9 cellular contexts compared by ENCODE assay signal in genomic region chr14:55353686-55354467, GRCh38. TPM values are rescaled to one million over a fixed set of nuclear protein-coding genes. Genes with fewer than 3 reads are reported as not detected.
A peak's percentile ranks its signal among the peaks of the same experiment; 100 is the strongest.
DNase-seq lines count a peak whose midpoint lies in the region; FAIRE-seq and TF ChIP-seq lines count a peak whose summit lies in the region.
"Had no signal": no experiment of that assay in that cellular context is flagged by ENCODE, and none has a peak within 500 bp of the region (broad histone marks: within the 10 kb centered on the region; RNA-seq: fewer than 3 reads in every experiment).

No MANE protein-coding gene starts in this region.

- H3K9me3 ChIP-seq in endodermal cell (ENCODE audit: control insufficient read depth, low read length) = no peaks in the 10 kb centered on the region

- peaks cover 17% of the 10 kb centered on the region for H3K4me1 Mint-ChIP-seq in endodermal cell
- H3K4me1 Mint-ChIP-seq in progenitor cell of endocrine pancreas (ENCODE audit: low read depth) = peaks cover 5% of the 10 kb centered on the region

- H3K9me3 Mint-ChIP-seq in endodermal cell (no peaks in the 10 kb centered on the region), progenitor cell of endocrine pancreas (ENCODE audit: low read depth) (no peaks in the 10 kb centered on the region)
- H3K9me3 Mint-ChIP-seq: IgD-negative memory B cell had no signal

- no peak overlapping the region for H3K4me3 ChIP-seq in endodermal cell (ENCODE audit: low read length)

- no peak for TF ChIP-seq CTCF in endodermal cell (conservative IDR thresholded peaks at IDR 0.05)
- no peak for TF ChIP-seq CTCF in progenitor cell of endocrine pancreas (IDR thresholded peaks at IDR 0.05; ENCODE audit: unreplicated experiment)
- TF ChIP-seq CTCF in D721Med (IDR thresholded peaks at IDR 0.05; ENCODE audit: insufficient read depth, missing control alignments) = no peak

- FAIRE-seq in HTR-8/SVneo (lab: Jason Lieb, UNC) (peak; percentile 65), D721Med (lab: Jason Lieb, UNC) (no peak)

- H3K27ac ChIP-seq in endodermal cell (ENCODE audit: low read depth, low read length) = no peak overlapping the region

- no peaks in the 10 kb centered on the region for H3K27me3 Mint-ChIP-seq in endodermal cell (ENCODE audit: insufficient read depth)
- H3K27me3 Mint-ChIP-seq in progenitor cell of endocrine pancreas = no peaks in the 10 kb centered on the region
- H3K27me3 Mint-ChIP-seq: IgD-negative memory B cell had no signal

- peaks cover 58% of the 10 kb centered on the region for H3K36me3 Mint-ChIP-seq in endodermal cell (ENCODE audit: low read depth)
- peaks cover 6% of the 10 kb centered on the region for H3K36me3 Mint-ChIP-seq in progenitor cell of endocrine pancreas (ENCODE audit: insufficient read depth)

- H3K27ac Mint-ChIP-seq in endodermal cell (peak overlapping the region; percentile 8), progenitor cell of endocrine pancreas (peak overlapping the region; percentile 73)

- no peaks in the 10 kb centered on the region for H3K4me1 ChIP-seq in endodermal cell (ENCODE audit: control insufficient read depth, insufficient read depth, low read length)

- H3K36me3 ChIP-seq in endodermal cell (ENCODE audit: control insufficient read depth, insufficient read depth, low read length) = peaks cover 87% of the 10 kb centered on the region

- no peak overlapping the region for H3K9ac ChIP-seq in endodermal cell (ENCODE audit: extremely low read depth, low read length, poor library complexity, severe bottlenecking)

- DNase-seq in HTR-8/SVneo (ENCODE audit: insufficient read length, low spot score) = no peak
- peak; percentile 14 for DNase-seq in activated CD4-positive, alpha-beta T cell treated with anti-CD3 and anti-CD28 coated beads for 48 hours
- DNase-seq in endodermal cell = peak; percentile 65
- DNase-seq in progenitor cell of endocrine pancreas (ENCODE audit: low spot score, unreplicated experiment) = no peak
- DNase-seq in GOT3 (lab: John Stamatoyannopoulos, UW) = no peak
- DNase-seq in D721Med (ENCODE audit: insufficient read length, low spot score) = no peak
- no peak for DNase-seq in KG1 (lab: John Stamatoyannopoulos, UW)
- DNase-seq: amniotic stem cell had no signal

- H3K4me3 Mint-ChIP-seq in endodermal cell (no peak overlapping the region), progenitor cell of endocrine pancreas (ENCODE audit: low read depth) (no peak overlapping the region)

- no peaks in the 10 kb centered on the region for H3K27me3 ChIP-seq in endodermal cell (ENCODE audit: control insufficient read depth, insufficient read depth, low read length, poor library complexity, severe bottlenecking)

- WGBS in endodermal cell (ENCODE audit: insufficient coverage in 1 of 2, insufficient read length in 1 of 2), 2 experiments = 90 to 94% methylated on average over 11 of the region's 11 CpGs

RNA-seq across cellular contexts. Expression of gene ATG14, which starts 57.8 kb away (rescaled TPM):
- total RNA-seq in endodermal cell (10 to 100 TPM; 11.0 to 12.9 TPM), progenitor cell of endocrine pancreas (14.9 and 15.0 TPM in 2 replicates)
- 10.8 TPM for polyA plus RNA-seq in endodermal cell (2013, experiment 1 of 2)
- 9.4 TPM for polyA plus RNA-seq in endodermal cell (2013, experiment 2 of 2)

Comparison
In these comparisons a context has a peak if more than half of its experiments do, and no peak if none do; other contexts are left out.
1. DNase-seq: peak in activated CD4-positive, alpha-beta T cell treated with anti-CD3 and anti-CD28 coated beads for 48 hours (single experiment) and endodermal cell (single experiment); none in HTR-8/SVneo (single experiment), progenitor cell of endocrine pancreas (single experiment), GOT3 (single experiment), D721Med (single experiment) and KG1 (single experiment).